Comparison of ENCODE assay signal across 10 cellular contexts in genomic region chr12:580813-581212, GRCh38.
"Had no signal": no experiment of that assay in that cellular context is flagged by ENCODE, and none has a peak within 500 bp of the region (broad histone marks: within the 10 kb centered on the region; RNA-seq: fewer than 3 reads in every experiment).

No MANE protein-coding gene starts in this region.

- H3K27me3 Mint-ChIP-seq: activated naive CD8-positive, alpha-beta T cell treated with anti-CD3 and anti-CD28 coated beads, Interleukin-2, amount 50 U/mL, for 24 hours had no signal

- DNase-seq: activated gamma-delta T cell treated with Interleukin-2 at 50 U/mL for 16 hours; activated naive CD8-positive, alpha-beta T cell treated with anti-CD3 and anti-CD28 coated beads, Interleukin-2, amount 50 U/mL, for 24 hours; activated T-cell treated with anti-CD3 and anti-CD28 coated beads, Interleukin-2, amount 50 U/mL, for 48 hours; foreskin melanocyte; kidney; retina; small intestine had no signal

- H3K27ac ChIP-seq: ascending aorta, parathyroid adenoma, tibial nerve had no signal

- H3K4me3 ChIP-seq: ascending aorta, tibial nerve had no signal

- H3K27me3 ChIP-seq: ascending aorta, tibial nerve had no signal

- ATAC-seq: activated naive CD8-positive, alpha-beta T cell treated with anti-CD3 and anti-CD28 coated beads, Interleukin-2, amount 50 U/mL, for 24 hours had no signal

- H3K36me3 ChIP-seq: ascending aorta, tibial nerve had no signal

- H3K79me2 ChIP-seq: parathyroid adenoma had no signal

- FAIRE-seq: kidney, small intestine had no signal

- H3K4me3 Mint-ChIP-seq: activated naive CD8-positive, alpha-beta T cell treated with anti-CD3 and anti-CD28 coated beads, Interleukin-2, amount 50 U/mL, for 24 hours had no signal

- H3K9me3 ChIP-seq: ascending aorta, tibial nerve had no signal

- H3K27ac Mint-ChIP-seq: activated naive CD8-positive, alpha-beta T cell treated with anti-CD3 and anti-CD28 coated beads, Interleukin-2, amount 50 U/mL, for 24 hours had no signal

- H3K9me3 Mint-ChIP-seq: activated naive CD8-positive, alpha-beta T cell treated with anti-CD3 and anti-CD28 coated beads, Interleukin-2, amount 50 U/mL, for 24 hours had no signal

- H2AFZ ChIP-seq: parathyroid adenoma had no signal

- H3K9ac ChIP-seq: parathyroid adenoma had no signal
